In the genomic region with DNA sequence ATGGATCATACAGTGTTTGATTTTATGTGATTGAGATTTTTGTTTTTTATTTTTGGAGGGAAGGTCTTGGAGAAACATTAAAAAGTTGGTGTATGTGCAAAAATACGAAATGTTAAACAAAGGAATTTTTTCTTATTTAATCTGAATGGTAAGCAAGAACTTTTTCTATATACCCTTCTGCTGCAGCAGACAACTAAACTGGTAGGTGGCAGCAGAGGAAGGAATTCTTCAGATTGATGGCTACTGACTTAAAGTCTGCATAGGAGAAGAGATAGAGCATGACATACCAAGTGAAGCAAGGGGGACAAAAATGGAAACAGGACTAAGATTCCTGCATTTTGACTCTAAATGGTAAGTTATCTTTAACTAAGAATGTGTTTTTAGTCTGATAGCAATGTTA, we compare ENCODE assay signal across 9 cellular contexts. TPM values are rescaled to one million over a fixed set of nuclear protein-coding genes. Genes with fewer than 3 reads are reported as not detected.
DNase-seq lines count a peak whose midpoint lies in the region; ATAC-seq, FAIRE-seq and TF ChIP-seq lines count a peak whose summit lies in the region.
"Had no signal": no experiment of that assay in that cellular context is flagged by ENCODE, and none has a peak within 500 bp of the region (broad histone marks: within the 10 kb centered on the region; RNA-seq: fewer than 3 reads in every experiment).

No MANE protein-coding gene starts in this region.

- H3K4me3 Mint-ChIP-seq in Calu3 (ENCODE audit: low read depth, unreplicated experiment) = no peak overlapping the region

- BruUV-seq in Calu3 (replicated peaks; lab: Mats Ljungman, UMichigan) (no TSS peak), K562 (replicated peaks; lab: Mats Ljungman, UMichigan) (no TSS peak)

- H3K27ac ChIP-seq in K562 (ENCODE audit: extremely low read depth, low read depth, low read length) (no peak overlapping the region), lower lobe of right lung (no peak overlapping the region), uterus (no peak overlapping the region)

- peaks cover 19% of the 10 kb centered on the region; the same call in 2 of the 3 replicates for H3K36me3 ChIP-seq in K562 (ENCODE audit: control insufficient read depth, insufficient read depth, low read length)
- H3K36me3 ChIP-seq in lower lobe of right lung = peaks cover 17% of the 10 kb centered on the region
- H3K36me3 ChIP-seq in uterus = no peaks in the 10 kb centered on the region

- H3K27me3 ChIP-seq in K562 (ENCODE audit: control insufficient read depth in 2 of 2, insufficient read depth in 2 of 2, low read length in 2 of 2) (no peaks in the 10 kb centered on the region), lower lobe of right lung (ENCODE audit: low read depth) (no peaks in the 10 kb centered on the region), uterus (no peaks in the 10 kb centered on the region)

- no peaks in the 10 kb centered on the region for H3K9me3 ChIP-seq in K562 (replicated peaks; ENCODE audit: control insufficient read depth, insufficient read depth, low read depth, low read length)
- H3K9me3 ChIP-seq in lower lobe of right lung = no peaks in the 10 kb centered on the region
- no peaks in the 10 kb centered on the region for H3K9me3 ChIP-seq in uterus

- TF ChIP-seq EP300 in K562 (IDR thresholded peaks at IDR 0.05; ENCODE audit: low read length) = no peak

- peak; percentile 57 to 58 for TF ChIP-seq RAD21 in K562 (CRISPR knock-in tag; conservative IDR thresholded peaks at IDR 0.05 in 1 of 2, IDR thresholded peaks at IDR 0.05 in 1 of 2)

- H3K9me1 ChIP-seq in K562 (ENCODE audit: control insufficient read depth, insufficient read depth, low read length) = no peaks in the 10 kb centered on the region

- peaks cover 10% of the 10 kb centered on the region for H3K36me3 Mint-ChIP-seq in Calu3 (ENCODE audit: insufficient read depth, unreplicated experiment)

- peak; percentile 74 for FAIRE-seq in K562 (lab: Jason Lieb, UNC)

- no peak for TF ChIP-seq CTCF in Calu3 (IDR thresholded peaks at IDR 0.05; ENCODE audit: unreplicated experiment)
- TF ChIP-seq CTCF in K562 (IDR thresholded peaks at IDR 0.05 in 2 of 3, conservative IDR thresholded peaks at IDR 0.05 in 1 of 3; ENCODE audit: insufficient read depth in 2 of 3, low read depth in 1 of 3, low read length in 3 of 3) = peak in 2 of 3 experiments; percentile 27 to 61; a peak in 2 of 6 replicates
- TF ChIP-seq CTCF in lower lobe of right lung (IDR thresholded peaks at IDR 0.05) = peak; percentile 16
- no peak for TF ChIP-seq CTCF in uterus (IDR thresholded peaks at IDR 0.05)

- H3K9me3 Mint-ChIP-seq in Calu3 (ENCODE audit: low read depth, unreplicated experiment) = no peaks in the 10 kb centered on the region

- DNase-seq in Calu3 (peak; percentile 10), K562 (ENCODE audit: extremely low read depth in 1 of 4, low spot score in 3 of 4) (peak; percentile 12 to 47 (median 22)), lower lobe of right lung (no peak), uterus (no peak)
- peak; percentile 11 for DNase-seq in Jurkat, Clone E6-1 (ENCODE audit: low read depth, low spot score)
- DNase-seq: posterior cingulate gyrus had no signal

- CTCF ChIA-PET in Calu3 (lab: Charles Lee) (no interaction called here), K562 (lab: Yijun Ruan, JAX; ENCODE audit: low intra/inter-chr PET ratio) (interaction anchor here (0.8 to 1.7 kb wide), 3 partner anchors 80 to 252 kb away, joined by 3 to 7 read pairs (median 3); no protein-coding TSS in a partner anchor)

- no peak overlapping the region for H3K4me2 ChIP-seq in K562 (ENCODE audit: insufficient read depth, low read length)

- H3K4me1 ChIP-seq in K562 (replicated peaks in 1 of 2; ENCODE audit: control insufficient read depth in 2 of 2, insufficient read depth in 2 of 2, low read length in 2 of 2) = peaks cover 0 to 3% of the 10 kb centered on the region in 2 experiments; a peak in 3 of 5 replicates
- H3K4me1 ChIP-seq in lower lobe of right lung = no peaks in the 10 kb centered on the region
- H3K4me1 ChIP-seq in uterus = no peaks in the 10 kb centered on the region

- TF ChIP-seq POLR2A in K562 (conservative IDR thresholded peaks at IDR 0.05) = no peak
- no peak for TF ChIP-seq POLR2A in uterus (IDR thresholded peaks at IDR 0.05)

- no peak overlapping the region for H2AFZ ChIP-seq in K562 (ENCODE audit: low read depth, low read length)

- POLR2A ChIA-PET in K562 (lab: Yijun Ruan, JAX) = no interaction called here

- no peaks in the 10 kb centered on the region for H3K27me3 Mint-ChIP-seq in Calu3 (ENCODE audit: unreplicated experiment)

- no peak overlapping the region for H3K27ac Mint-ChIP-seq in Calu3 (ENCODE audit: unreplicated experiment)

- H4K20me1 ChIP-seq in K562 (replicated peaks; ENCODE audit: control insufficient read depth, insufficient read depth, low read length) = no peaks in the 10 kb centered on the region

- ATAC-seq in K562 (peak; percentile 81), lower lobe of right lung (peak in 1 of 2 donors; percentile 57), GM21717 (IDR thresholded peaks at IDR 0.05; ENCODE audit: unreplicated experiment) (no peak), GM21529 (IDR thresholded peaks at IDR 0.05; ENCODE audit: unreplicated experiment) (no peak), HG02970 (IDR thresholded peaks at IDR 0.05; ENCODE audit: low FRiP score, unreplicated experiment) (no peak)

- H3K4me1 Mint-ChIP-seq in Calu3 (ENCODE audit: low read depth, unreplicated experiment) = no peaks in the 10 kb centered on the region

- no peak overlapping the region for H3K9ac ChIP-seq in K562 (ENCODE audit: insufficient read depth in 1 of 2, low read depth in 2 of 2, low read length in 2 of 2)

- H3K79me2 ChIP-seq in K562 (ENCODE audit: control insufficient read depth, insufficient read depth, low read length) = no peaks in the 10 kb centered on the region

- H3K4me3 ChIP-seq in Jurkat, Clone E6-1 (ENCODE audit: low read length) = no peak overlapping the region
- H3K4me3 ChIP-seq in K562 = no peak overlapping the region
- H3K4me3 ChIP-seq in lower lobe of right lung = no peak overlapping the region
- no peak overlapping the region for H3K4me3 ChIP-seq in uterus

- intact Hi-C loops in Calu3 (cut with micrococcal nuclease; ENCODE audit: unreplicated experiment) = loop anchor here (2.0 kb wide), 1 partner anchor 110 kb away; no protein-coding TSS in a partner anchor
- intact Hi-C loops in K562 (cut with micrococcal nuclease) = loop anchor here (2.0 to 10.0 kb wide), 3 partner anchors 42 to 264 kb away; partner anchors contain the start of gene A2ML1
- intact Hi-C loops in lower lobe of right lung (cut with DNase I) = no loop called here
- intact Hi-C loops in uterus (cut with DNase I; ENCODE audit: low total_unique reads) = no loop called here

- WGBS in K562 (ENCODE audit: insufficient coverage, low coverage, missing lambda C conversion rate) = 20% methylated on average over 1 of the region's 1 CpG

- in situ Hi-C loops in K562 (cut with MboI) = no loop called here

TF ChIP-seq in K562, 482 proteins besides CTCF, POLR2A, EP300 and RAD21:
- no peak for TF ChIP-seq CEBPB (tag; IDR thresholded peaks at IDR 0.05)
- no peak for TF ChIP-seq ZFPM2 (CRISPR knock-in tag; IDR thresholded peaks at IDR 0.05)
- TF ChIP-seq SIN3B (IDR thresholded peaks at IDR 0.05; ENCODE audit: low read depth) = no peak
- no peak for TF ChIP-seq HOXB6 (CRISPR knock-in tag; IDR thresholded peaks at IDR 0.05; ENCODE audit: borderline replicate concordance)
- TF ChIP-seq PATZ1 (CRISPR knock-in tag; IDR thresholded peaks at IDR 0.05; ENCODE audit: borderline replicate concordance) = no peak
- no peak for TF ChIP-seq DPF2 (IDR thresholded peaks at IDR 0.05)
- TF ChIP-seq SMC3 (conservative IDR thresholded peaks at IDR 0.05; ENCODE audit: insufficient read depth, low read depth, low read length) = peak; percentile 15; the same call in 1 of the 2 replicates

RNA-seq across cellular contexts. Expression of gene A2ML1, which starts 42.0 kb away (rescaled TPM):
- 0.24 and 0.42 TPM in 2 replicates for total RNA-seq in Calu3 (2022)
- not detected for polyA plus RNA-seq in Jurkat, Clone E6-1 (2012; ENCODE audit: insufficient read depth, insufficient read length)
- total RNA-seq in K562 (2011; cell fraction: chromatin; rRNA removed; ENCODE audit: low replicate concordance) = 0.12 and 0.63 TPM in 2 replicates
- 0.39 TPM in 1 of 2 replicates, not detected in the other for total RNA-seq in K562 (2011; cell fraction: nucleolus; rRNA removed)
- 1.2 TPM in 1 of 2 replicates, not detected in the other for total RNA-seq in K562 (2011; cell fraction: nucleoplasm; rRNA removed)
- total RNA-seq in K562 (2014; rRNA removed) = 0.04 and 0.14 TPM in 2 replicates
- total RNA-seq in K562 (2014; rRNA removed; fragmentation: Illumina TruSeq; extraction: Trizol) = 0.11 and 0.26 TPM in 2 replicates
- total RNA-seq in K562 (2015; rRNA removed; fragmentation: Illumina TruSeq; extraction: Trizol) = 0.23 and 0.47 TPM in 2 replicates
- 0.40 TPM in 1 of 2 replicates, not detected in the other for total RNA-seq in K562 (2021)
- polyA plus RNA-seq in K562 (2011; rRNA removed) = 0.01 and 0.04 TPM in 2 replicates
- polyA plus RNA-seq in K562 (2011; cell fraction: cytosol; rRNA removed) = 0.03 and 0.06 TPM in 2 replicates
- polyA plus RNA-seq in K562 (2011; cell fraction: nucleus; rRNA removed) = 0.06 and 0.11 TPM in 2 replicates
- polyA plus RNA-seq in K562 (2012) = 0.07 and 0.20 TPM in 2 replicates
- 0.07 and 0.13 TPM in 2 replicates for polyA plus RNA-seq in K562 (2014; fragmentation: Illumina TruSeq; extraction: Trizol)
- under 1 TPM; 0.04 to 0.14 TPM for polyA plus RNA-seq in K562 (2014; fragmentation: Nextera tagmentation; extraction: Ambion mirVana)
- 0.04 and 0.11 TPM in 2 replicates for polyA plus RNA-seq in K562 (2014; rRNA removed)
- 0.06 and 0.07 TPM in 2 replicates for polyA minus RNA-seq in K562 (2011; rRNA and poly(A)+ RNA removed)
- polyA minus RNA-seq in K562 (2011; cell fraction: cytosol; rRNA and poly(A)+ RNA removed) = not detected in 2 replicates
- polyA minus RNA-seq in K562 (2011; cell fraction: nucleus; rRNA and poly(A)+ RNA removed) = not detected in 2 replicates
- not detected for total RNA-seq in lower lobe of right lung
- 1 to 10 TPM in 2 of 4 donors, not detected in 2; 1.0 to 1.5 TPM for total RNA-seq in uterus

Comparison
In these comparisons a context has a peak if more than half of its experiments do, and no peak if none do; other contexts are left out.
1. DNase-seq: peak in Calu3 (single experiment), Jurkat, Clone E6-1 (single experiment) and K562 (4 of 4); none in lower lobe of right lung (single experiment) and uterus (0 of 2).
2. CTCF ChIP-seq: peak in K562 (2 of 3) and lower lobe of right lung (single experiment); none in Calu3 (single experiment) and uterus (0 of 4).
3. intact Hi-C loops: an anchor here in Calu3 (2.0 kb wide) and K562 (2.0 to 10.0 kb wide); none called in lower lobe of right lung and uterus.